Comparison of ENCODE assay signal across 13 cellular contexts in genomic region chr1:10638559-10639300, GRCh38.
DNase-seq lines count a peak whose midpoint lies in the region; ATAC-seq and TF ChIP-seq lines count a peak whose summit lies in the region.
"Had no signal": no experiment of that assay in that cellular context is flagged by ENCODE, and none has a peak within 500 bp of the region (broad histone marks: within the 10 kb centered on the region; RNA-seq: fewer than 3 reads in every experiment).

No MANE protein-coding gene starts in this region.

- no peaks in the 10 kb centered on the region for H3K9me3 ChIP-seq in BLaER1
- H3K9me3 ChIP-seq in T-helper 17 cell (ENCODE audit: control insufficient read depth, low read length, poor library complexity, severe bottlenecking), result no peaks in the 10 kb centered on the region
- H3K9me3 ChIP-seq in hepatocyte (ENCODE audit: low read depth), result no peaks in the 10 kb centered on the region

- no peaks in the 10 kb centered on the region for H3K27me3 Mint-ChIP-seq in T-helper 17 cell
- H3K27me3 Mint-ChIP-seq: CD4-positive, CD25-positive, alpha-beta regulatory T cell had no signal

- peak overlapping the region; percentile 25; the same call in 1 of the 2 replicates for H3K9ac ChIP-seq in BLaER1

- H3K36me3 ChIP-seq in BLaER1, result peaks cover 4% of the 10 kb centered on the region; the same call in 1 of the 2 replicates
- H3K36me3 ChIP-seq in hepatocyte (replicated peaks; ENCODE audit: insufficient read depth, low read depth), result no peaks in the 10 kb centered on the region

- no peaks in the 10 kb centered on the region for H3K36me3 Mint-ChIP-seq in T-helper 17 cell (ENCODE audit: low read depth)
- H3K36me3 Mint-ChIP-seq: activated naive CD4-positive, alpha-beta T cell treated with anti-CD3 and anti-CD28 coated beads, Interleukin-2, amount 50 U/mL, for 72 hours; CD4-positive, CD25-positive, alpha-beta regulatory T cell had no signal

- no peak overlapping the region for H3K27ac Mint-ChIP-seq in T-helper 17 cell
- H3K27ac Mint-ChIP-seq: activated naive CD4-positive, alpha-beta T cell treated with anti-CD3 and anti-CD28 coated beads, Interleukin-2, amount 50 U/mL, for 72 hours; CD4-positive, CD25-positive, alpha-beta regulatory T cell; T-helper 2 cell treated with Interferon-gamma antibody and Interleukin-4, amounts not matched to agents 5 μg/mL and 100 μg/mL, for 36 hours had no signal

- DNase-seq in T-helper 17 cell (no peak), hepatocyte (ENCODE audit: low spot score) (no peak), skeletal muscle cell (ENCODE audit: low read depth) (no peak), NCI-H1417 (lab: John Stamatoyannopoulos, UW) (no peak)
- DNase-seq: glutamatergic neuron, OCI-M1 had no signal

- 15% methylated on average over 29 of the region's 116 CpGs for WGBS in hepatocyte (ENCODE audit: low lambda C conversion rate, missing lambda C conversion rate)

- H4K20me1 ChIP-seq in BLaER1 (no peaks in the 10 kb centered on the region), hepatocyte (ENCODE audit: insufficient read depth, poor library complexity, severe bottlenecking) (no peaks in the 10 kb centered on the region)

- H3K4me2 ChIP-seq in BLaER1 (peak overlapping the region; percentile 83), hepatocyte (peak overlapping the region; percentile 73)

- no peaks in the 10 kb centered on the region for H3K79me2 ChIP-seq in hepatocyte

- H3K4me1 ChIP-seq in BLaER1, result peaks cover 52% of the 10 kb centered on the region
- peaks cover 14% of the 10 kb centered on the region for H3K4me1 ChIP-seq in hepatocyte (ENCODE audit: insufficient read depth)

- H3K4me3 ChIP-seq in BLaER1 (no peak overlapping the region), hepatocyte (no peak overlapping the region), skeletal muscle cell (ENCODE audit: low read depth, low read length) (peak overlapping the region; percentile 26)

- no peaks in the 10 kb centered on the region for H3K9me2 ChIP-seq in hepatocyte (replicated peaks; ENCODE audit: insufficient read depth)

- ATAC-seq in T-helper 17 cell (peak; percentile 32), GM21390 (IDR thresholded peaks at IDR 0.05; ENCODE audit: unreplicated experiment) (no peak), SK-N-SH treated with all-trans-retinoic acid at 6 μM for 48 hours (no peak), HG03432 (IDR thresholded peaks at IDR 0.05; ENCODE audit: unreplicated experiment) (no peak)

- H2AFZ ChIP-seq in hepatocyte, result no peak overlapping the region

- TF ChIP-seq CTCF in hepatocyte (IDR thresholded peaks at IDR 0.05; ENCODE audit: poor library complexity), result no peak

- no peaks in the 10 kb centered on the region for H3K27me3 ChIP-seq in BLaER1
- peaks cover 11% of the 10 kb centered on the region for H3K27me3 ChIP-seq in hepatocyte

- H3K27ac ChIP-seq in BLaER1 (peak overlapping the region; percentile 55), hepatocyte (no peak overlapping the region)

- no peak overlapping the region for H3K4me3 Mint-ChIP-seq in T-helper 17 cell
- H3K4me3 Mint-ChIP-seq: T-helper 2 cell treated with Interferon-gamma antibody and Interleukin-4, amounts not matched to agents 5 μg/mL and 100 μg/mL, for 36 hours had no signal

- peaks cover 2% of the 10 kb centered on the region for H3K4me1 Mint-ChIP-seq in T-helper 17 cell

TF ChIP-seq in SK-N-SH treated with all-trans-retinoic acid at 6 μM for 48 hours, 23 proteins besides CTCF, POLR2A, EP300 and RAD21 (continues in another document):
- TF ChIP-seq TCF4 (CRISPR knock-in tag; IDR thresholded peaks at IDR 0.05; ENCODE audit: borderline replicate concordance), result no peak
- TF ChIP-seq, protein P1, sequence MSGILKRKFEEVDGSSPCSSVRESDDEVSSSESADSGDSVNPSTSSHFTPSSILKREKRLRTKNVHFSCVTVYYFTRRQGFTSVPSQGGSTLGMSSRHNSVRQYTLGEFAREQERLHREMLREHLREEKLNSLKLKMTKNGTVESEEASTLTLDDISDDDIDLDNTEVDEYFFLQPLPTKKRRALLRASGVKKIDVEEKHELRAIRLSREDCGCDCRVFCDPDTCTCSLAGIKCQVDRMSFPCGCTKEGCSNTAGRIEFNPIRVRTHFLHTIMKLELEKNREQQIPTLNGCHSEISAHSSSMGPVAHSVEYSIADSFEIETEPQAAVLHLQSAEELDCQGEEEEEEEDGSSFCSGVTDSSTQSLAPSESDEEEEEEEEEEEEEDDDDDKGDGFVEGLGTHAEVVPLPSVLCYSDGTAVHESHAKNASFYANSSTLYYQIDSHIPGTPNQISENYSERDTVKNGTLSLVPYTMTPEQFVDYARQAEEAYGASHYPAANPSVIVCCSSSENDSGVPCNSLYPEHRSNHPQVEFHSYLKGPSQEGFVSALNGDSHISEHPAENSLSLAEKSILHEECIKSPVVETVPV (CRISPR knock-in tag; IDR thresholded peaks at IDR 0.05), result no peak
- no peak for TF ChIP-seq ZNF8 (CRISPR knock-in tag; IDR thresholded peaks at IDR 0.05)
- no peak for TF ChIP-seq ZC3H10 (CRISPR knock-in tag; IDR thresholded peaks at IDR 0.05)
- no peak for TF ChIP-seq TOX (CRISPR knock-in tag; IDR thresholded peaks at IDR 0.05; ENCODE audit: borderline replicate concordance)
- TF ChIP-seq RARB (CRISPR knock-in tag; IDR thresholded peaks at IDR 0.05), result no peak
- TF ChIP-seq PATZ1 (CRISPR knock-in tag; IDR thresholded peaks at IDR 0.05; ENCODE audit: borderline replicate concordance), result no peak
- TF ChIP-seq, protein P2, sequence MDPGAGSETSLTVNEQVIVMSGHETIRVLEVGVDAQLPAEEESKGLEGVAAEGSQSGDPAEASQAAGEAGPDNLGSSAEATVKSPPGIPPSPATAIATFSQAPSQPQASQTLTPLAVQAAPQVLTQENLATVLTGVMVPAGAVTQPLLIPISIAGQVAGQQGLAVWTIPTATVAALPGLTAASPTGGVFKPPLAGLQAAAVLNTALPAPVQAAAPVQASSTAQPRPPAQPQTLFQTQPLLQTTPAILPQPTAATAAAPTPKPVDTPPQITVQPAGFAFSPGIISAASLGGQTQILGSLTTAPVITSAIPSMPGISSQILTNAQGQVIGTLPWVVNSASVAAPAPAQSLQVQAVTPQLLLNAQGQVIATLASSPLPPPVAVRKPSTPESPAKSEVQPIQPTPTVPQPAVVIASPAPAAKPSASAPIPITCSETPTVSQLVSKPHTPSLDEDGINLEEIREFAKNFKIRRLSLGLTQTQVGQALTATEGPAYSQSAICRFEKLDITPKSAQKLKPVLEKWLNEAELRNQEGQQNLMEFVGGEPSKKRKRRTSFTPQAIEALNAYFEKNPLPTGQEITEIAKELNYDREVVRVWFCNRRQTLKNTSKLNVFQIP (CRISPR knock-in tag; IDR thresholded peaks at IDR 0.05; ENCODE audit: borderline replicate concordance, low read depth), result no peak
- TF ChIP-seq PPARA (CRISPR knock-in tag; IDR thresholded peaks at IDR 0.05; ENCODE audit: borderline replicate concordance), result no peak
- TF ChIP-seq ZNF565 (CRISPR knock-in tag; conservative IDR thresholded peaks at IDR 0.05; ENCODE audit: low read depth), result no peak
- no peak for TF ChIP-seq BACH2 (CRISPR knock-in tag; IDR thresholded peaks at IDR 0.05; ENCODE audit: borderline replicate concordance)
- no peak for TF ChIP-seq CSDC2 (CRISPR knock-in tag; IDR thresholded peaks at IDR 0.05)
- TF ChIP-seq ZFP3 (CRISPR knock-in tag; IDR thresholded peaks at IDR 0.05), result no peak
- TF ChIP-seq TSHZ2 (CRISPR knock-in tag; IDR thresholded peaks at IDR 0.05), result no peak
